2 cellular contexts compared by ENCODE assay signal in genomic region chr4:7037425-7037824, GRCh38.
TF ChIP-seq lines count a peak whose summit lies in the region.

No MANE protein-coding gene starts in this region.

TF ChIP-seq in SK-N-SH, 30 proteins besides CTCF, POLR2A, EP300 and RAD21 (continued from another document):
- TF ChIP-seq, protein P1, sequence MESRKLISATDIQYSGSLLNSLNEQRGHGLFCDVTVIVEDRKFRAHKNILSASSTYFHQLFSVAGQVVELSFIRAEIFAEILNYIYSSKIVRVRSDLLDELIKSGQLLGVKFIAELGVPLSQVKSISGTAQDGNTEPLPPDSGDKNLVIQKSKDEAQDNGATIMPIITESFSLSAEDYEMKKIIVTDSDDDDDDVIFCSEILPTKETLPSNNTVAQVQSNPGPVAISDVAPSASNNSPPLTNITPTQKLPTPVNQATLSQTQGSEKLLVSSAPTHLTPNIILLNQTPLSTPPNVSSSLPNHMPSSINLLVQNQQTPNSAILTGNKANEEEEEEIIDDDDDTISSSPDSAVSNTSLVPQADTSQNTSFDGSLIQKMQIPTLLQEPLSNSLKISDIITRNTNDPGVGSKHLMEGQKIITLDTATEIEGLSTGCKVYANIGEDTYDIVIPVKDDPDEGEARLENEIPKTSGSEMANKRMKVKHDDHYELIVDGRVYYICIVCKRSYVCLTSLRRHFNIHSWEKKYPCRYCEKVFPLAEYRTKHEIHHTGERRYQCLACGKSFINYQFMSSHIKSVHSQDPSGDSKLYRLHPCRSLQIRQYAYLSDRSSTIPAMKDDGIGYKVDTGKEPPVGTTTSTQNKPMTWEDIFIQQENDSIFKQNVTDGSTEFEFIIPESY (IDR thresholded peaks at IDR 0.05; ENCODE audit: borderline replicate concordance, low read depth): no peak
- no peak for TF ChIP-seq TAF1 (IDR thresholded peaks at IDR 0.05; ENCODE audit: borderline replicate concordance, low read depth, low read length)
- no peak for TF ChIP-seq GABPA (IDR thresholded peaks at IDR 0.05; ENCODE audit: low read depth)
- TF ChIP-seq ELF1 (IDR thresholded peaks at IDR 0.05): no peak
- TF ChIP-seq SIN3A (IDR thresholded peaks at IDR 0.05; ENCODE audit: borderline replicate concordance, low read depth, low read length): no peak
- no peak for TF ChIP-seq GATA2 (CRISPR knock-in tag; IDR thresholded peaks at IDR 0.05)
- TF ChIP-seq CHD2 (IDR thresholded peaks at IDR 0.05; ENCODE audit: low read length, partially characterized antibody): no peak
- TF ChIP-seq JUND (IDR thresholded peaks at IDR 0.05): no peak
- TF ChIP-seq RFX5 (IDR thresholded peaks at IDR 0.05; ENCODE audit: low read length): no peak
- no peak for TF ChIP-seq EZH2phosphoT487 (IDR thresholded peaks at IDR 0.05; ENCODE audit: borderline replicate concordance, low read depth)
- TF ChIP-seq NRF1 (IDR thresholded peaks at IDR 0.05; ENCODE audit: low read depth, low read length): no peak
- TF ChIP-seq TCF12 (IDR thresholded peaks at IDR 0.05): no peak
- TF ChIP-seq, protein P2, sequence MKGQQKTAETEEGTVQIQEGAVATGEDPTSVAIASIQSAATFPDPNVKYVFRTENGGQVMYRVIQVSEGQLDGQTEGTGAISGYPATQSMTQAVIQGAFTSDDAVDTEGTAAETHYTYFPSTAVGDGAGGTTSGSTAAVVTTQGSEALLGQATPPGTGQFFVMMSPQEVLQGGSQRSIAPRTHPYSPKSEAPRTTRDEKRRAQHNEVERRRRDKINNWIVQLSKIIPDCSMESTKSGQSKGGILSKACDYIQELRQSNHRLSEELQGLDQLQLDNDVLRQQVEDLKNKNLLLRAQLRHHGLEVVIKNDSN (IDR thresholded peaks at IDR 0.05; ENCODE audit: borderline replicate concordance, low read depth): no peak
- TF ChIP-seq NFIC (IDR thresholded peaks at IDR 0.05; ENCODE audit: borderline replicate concordance): no peak
- no peak for TF ChIP-seq REST (IDR thresholded peaks at IDR 0.05; ENCODE audit: low read depth, low read length)
- no peak for TF ChIP-seq PBX3 (IDR thresholded peaks at IDR 0.05)

TF ChIP-seq in SK-N-SH treated with all-trans-retinoic acid at 6 μM for 48 hours, 23 proteins besides CTCF, POLR2A, EP300 and RAD21 (continued from another document):
- TF ChIP-seq, protein P3, sequence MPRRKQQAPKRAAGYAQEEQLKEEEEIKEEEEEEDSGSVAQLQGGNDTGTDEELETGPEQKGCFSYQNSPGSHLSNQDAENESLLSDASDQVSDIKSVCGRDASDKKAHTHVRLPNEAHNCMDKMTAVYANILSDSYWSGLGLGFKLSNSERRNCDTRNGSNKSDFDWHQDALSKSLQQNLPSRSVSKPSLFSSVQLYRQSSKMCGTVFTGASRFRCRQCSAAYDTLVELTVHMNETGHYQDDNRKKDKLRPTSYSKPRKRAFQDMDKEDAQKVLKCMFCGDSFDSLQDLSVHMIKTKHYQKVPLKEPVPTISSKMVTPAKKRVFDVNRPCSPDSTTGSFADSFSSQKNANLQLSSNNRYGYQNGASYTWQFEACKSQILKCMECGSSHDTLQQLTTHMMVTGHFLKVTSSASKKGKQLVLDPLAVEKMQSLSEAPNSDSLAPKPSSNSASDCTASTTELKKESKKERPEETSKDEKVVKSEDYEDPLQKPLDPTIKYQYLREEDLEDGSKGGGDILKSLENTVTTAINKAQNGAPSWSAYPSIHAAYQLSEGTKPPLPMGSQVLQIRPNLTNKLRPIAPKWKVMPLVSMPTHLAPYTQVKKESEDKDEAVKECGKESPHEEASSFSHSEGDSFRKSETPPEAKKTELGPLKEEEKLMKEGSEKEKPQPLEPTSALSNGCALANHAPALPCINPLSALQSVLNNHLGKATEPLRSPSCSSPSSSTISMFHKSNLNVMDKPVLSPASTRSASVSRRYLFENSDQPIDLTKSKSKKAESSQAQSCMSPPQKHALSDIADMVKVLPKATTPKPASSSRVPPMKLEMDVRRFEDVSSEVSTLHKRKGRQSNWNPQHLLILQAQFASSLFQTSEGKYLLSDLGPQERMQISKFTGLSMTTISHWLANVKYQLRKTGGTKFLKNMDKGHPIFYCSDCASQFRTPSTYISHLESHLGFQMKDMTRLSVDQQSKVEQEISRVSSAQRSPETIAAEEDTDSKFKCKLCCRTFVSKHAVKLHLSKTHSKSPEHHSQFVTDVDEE (CRISPR knock-in tag; IDR thresholded peaks at IDR 0.05): no peak
- no peak for TF ChIP-seq ZNF565 (CRISPR knock-in tag; conservative IDR thresholded peaks at IDR 0.05; ENCODE audit: low read depth)
- no peak for TF ChIP-seq RARB (CRISPR knock-in tag; IDR thresholded peaks at IDR 0.05)
- TF ChIP-seq, protein P4, sequence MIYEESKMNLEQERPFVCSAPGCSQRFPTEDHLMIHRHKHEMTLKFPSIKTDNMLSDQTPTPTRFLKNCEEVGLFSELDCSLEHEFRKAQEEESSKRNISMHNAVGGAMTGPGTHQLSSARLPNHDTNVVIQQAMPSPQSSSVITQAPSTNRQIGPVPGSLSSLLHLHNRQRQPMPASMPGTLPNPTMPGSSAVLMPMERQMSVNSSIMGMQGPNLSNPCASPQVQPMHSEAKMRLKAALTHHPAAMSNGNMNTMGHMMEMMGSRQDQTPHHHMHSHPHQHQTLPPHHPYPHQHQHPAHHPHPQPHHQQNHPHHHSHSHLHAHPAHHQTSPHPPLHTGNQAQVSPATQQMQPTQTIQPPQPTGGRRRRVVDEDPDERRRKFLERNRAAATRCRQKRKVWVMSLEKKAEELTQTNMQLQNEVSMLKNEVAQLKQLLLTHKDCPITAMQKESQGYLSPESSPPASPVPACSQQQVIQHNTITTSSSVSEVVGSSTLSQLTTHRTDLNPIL (CRISPR knock-in tag; IDR thresholded peaks at IDR 0.05; ENCODE audit: low read depth): no peak
- TF ChIP-seq CSDC2 (CRISPR knock-in tag; IDR thresholded peaks at IDR 0.05): no peak
- no peak for TF ChIP-seq BACH2 (CRISPR knock-in tag; IDR thresholded peaks at IDR 0.05; ENCODE audit: borderline replicate concordance)
- TF ChIP-seq POU6F1 (CRISPR knock-in tag; IDR thresholded peaks at IDR 0.05; ENCODE audit: borderline replicate concordance, low read depth): no peak
- no peak for TF ChIP-seq GLIS3 (CRISPR knock-in tag; IDR thresholded peaks at IDR 0.05)
- TF ChIP-seq, protein P5, sequence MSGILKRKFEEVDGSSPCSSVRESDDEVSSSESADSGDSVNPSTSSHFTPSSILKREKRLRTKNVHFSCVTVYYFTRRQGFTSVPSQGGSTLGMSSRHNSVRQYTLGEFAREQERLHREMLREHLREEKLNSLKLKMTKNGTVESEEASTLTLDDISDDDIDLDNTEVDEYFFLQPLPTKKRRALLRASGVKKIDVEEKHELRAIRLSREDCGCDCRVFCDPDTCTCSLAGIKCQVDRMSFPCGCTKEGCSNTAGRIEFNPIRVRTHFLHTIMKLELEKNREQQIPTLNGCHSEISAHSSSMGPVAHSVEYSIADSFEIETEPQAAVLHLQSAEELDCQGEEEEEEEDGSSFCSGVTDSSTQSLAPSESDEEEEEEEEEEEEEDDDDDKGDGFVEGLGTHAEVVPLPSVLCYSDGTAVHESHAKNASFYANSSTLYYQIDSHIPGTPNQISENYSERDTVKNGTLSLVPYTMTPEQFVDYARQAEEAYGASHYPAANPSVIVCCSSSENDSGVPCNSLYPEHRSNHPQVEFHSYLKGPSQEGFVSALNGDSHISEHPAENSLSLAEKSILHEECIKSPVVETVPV (CRISPR knock-in tag; IDR thresholded peaks at IDR 0.05): no peak
- no peak for TF ChIP-seq TCF4 (CRISPR knock-in tag; IDR thresholded peaks at IDR 0.05; ENCODE audit: borderline replicate concordance)
- TF ChIP-seq ZFP30 (CRISPR knock-in tag; IDR thresholded peaks at IDR 0.05): no peak
